In genomic region chr3:167728176-167728575, GRCh38 we compare ENCODE assay signal across 13 cellular contexts. TPM values are rescaled to one million over a fixed set of nuclear protein-coding genes. Genes with fewer than 3 reads are reported as not detected.
DNase-seq lines count a peak whose midpoint lies in the region; ATAC-seq and TF ChIP-seq lines count a peak whose summit lies in the region.
"Had no signal": no experiment of that assay in that cellular context is flagged by ENCODE, and none has a peak within 500 bp of the region (broad histone marks: within the 10 kb centered on the region; RNA-seq: fewer than 3 reads in every experiment).

No MANE protein-coding gene starts in this region.

- no peak overlapping the region for H3K4me2 ChIP-seq in smooth muscle cell
- H3K4me2 ChIP-seq in neural progenitor cell, result no peak overlapping the region

- TF ChIP-seq CTCF in MCF 10A (IDR thresholded peaks at IDR 0.05; ENCODE audit: unreplicated experiment) (no peak), breast epithelium (IDR thresholded peaks at IDR 0.05) (no peak), fibroblast of the aortic adventitia (IDR thresholded peaks at IDR 0.05; ENCODE audit: insufficient read depth, low read length) (no peak), smooth muscle cell (IDR thresholded peaks at IDR 0.05; ENCODE audit: borderline replicate concordance, insufficient read depth, poor library complexity, severe bottlenecking) (no peak), BE2C (IDR thresholded peaks at IDR 0.05; ENCODE audit: low read depth, low read length) (no peak), neural progenitor cell (IDR thresholded peaks at IDR 0.05) (no peak)

- H3K4me3 Mint-ChIP-seq in MCF 10A (ENCODE audit: unreplicated experiment) (no peak overlapping the region), T-helper 17 cell (no peak overlapping the region), neural progenitor cell (no peak overlapping the region)
- H3K4me3 Mint-ChIP-seq: naive B cell; stimulated activated memory B cell treated with anti-CD40 and anti-IgM and Interleukin-4, amounts not matched to agents 10 μg/mL and 1 μg/mL and 100 μg/mL, for 72 hours had no signal

- BruUV-seq in MCF 10A (replicated peaks; lab: Mats Ljungman, UMichigan), result no TSS peak

- H3K79me2 ChIP-seq in smooth muscle cell (ENCODE audit: low read depth), result peaks cover 99% of the 10 kb centered on the region
- peaks cover 100% of the 10 kb centered on the region for H3K79me2 ChIP-seq in neural progenitor cell (ENCODE audit: low read depth)

- no peaks in the 10 kb centered on the region for H3K9me3 Mint-ChIP-seq in MCF 10A (ENCODE audit: unreplicated experiment)
- H3K9me3 Mint-ChIP-seq in neural progenitor cell, result no peaks in the 10 kb centered on the region
- H3K9me3 Mint-ChIP-seq: naive B cell; stimulated activated memory B cell treated with anti-CD40 and anti-IgM and Interleukin-4, amounts not matched to agents 10 μg/mL and 1 μg/mL and 100 μg/mL, for 72 hours had no signal

- H3K27ac Mint-ChIP-seq in MCF 10A (ENCODE audit: low read depth, unreplicated experiment), result peak overlapping the region; percentile 41
- H3K27ac Mint-ChIP-seq in T-helper 17 cell, result peak overlapping the region; percentile 54
- no peak overlapping the region for H3K27ac Mint-ChIP-seq in neural progenitor cell
- H3K27ac Mint-ChIP-seq: stimulated activated memory B cell treated with anti-CD40 and anti-IgM and Interleukin-4, amounts not matched to agents 10 μg/mL and 1 μg/mL and 100 μg/mL, for 72 hours had no signal

- intact Hi-C loops in MCF 10A (cut with micrococcal nuclease) (no loop called here), breast epithelium (cut with DNase I; ENCODE audit: low total_unique reads) (no loop called here)

- H3K36me3 Mint-ChIP-seq in MCF 10A (ENCODE audit: insufficient read depth, unreplicated experiment), result peaks cover 11% of the 10 kb centered on the region
- peaks cover 3% of the 10 kb centered on the region for H3K36me3 Mint-ChIP-seq in T-helper 17 cell (ENCODE audit: low read depth)
- H3K36me3 Mint-ChIP-seq in neural progenitor cell, result peaks cover 1% of the 10 kb centered on the region
- H3K36me3 Mint-ChIP-seq: naive B cell had no signal

- DNase-seq in MCF 10A (ENCODE audit: unreplicated experiment) (peak; percentile 49), breast epithelium (ENCODE audit: low spot score in 2 of 2) (no peak), T-helper 17 cell (no peak), fibroblast of the aortic adventitia (ENCODE audit: low read depth) (peak; percentile 78), smooth muscle cell (lab: John Stamatoyannopoulos, UW; ENCODE audit: unreplicated experiment) (no peak), BE2C (no peak), MV-4-11 (lab: John Stamatoyannopoulos, UW) (no peak), neural progenitor cell (ENCODE audit: low spot score) (no peak)
- DNase-seq: activated gamma-delta T cell treated with Interleukin-2 at 50 U/mL for 16 hours, naive B cell, NCI-H345, SIG-M5 had no signal

- no peak for TF ChIP-seq POLR2A in breast epithelium (IDR thresholded peaks at IDR 0.05)

- no peak overlapping the region for H3K9ac ChIP-seq in smooth muscle cell (ENCODE audit: low read depth)
- H3K9ac ChIP-seq in neural progenitor cell, result no peak overlapping the region

- POLR2A ChIA-PET in MCF 10A (lab: Yijun Ruan, JAX), result no interaction called here

- H3K4me1 Mint-ChIP-seq in MCF 10A (ENCODE audit: insufficient read depth, unreplicated experiment) (peaks cover 39% of the 10 kb centered on the region), T-helper 17 cell (peaks cover 49% of the 10 kb centered on the region), neural progenitor cell (peaks cover 14% of the 10 kb centered on the region)

- no peak overlapping the region for H3K4me3 ChIP-seq in breast epithelium
- H3K4me3 ChIP-seq in fibroblast of the aortic adventitia (ENCODE audit: low read depth, low read length), result no peak overlapping the region
- no peak overlapping the region for H3K4me3 ChIP-seq in smooth muscle cell
- no peak overlapping the region for H3K4me3 ChIP-seq in BE2C (ENCODE audit: low read depth, low read length)
- H3K4me3 ChIP-seq in neural progenitor cell, result no peak overlapping the region

- no peak for ATAC-seq in T-helper 17 cell
- ATAC-seq: stimulated activated memory B cell treated with anti-CD40 and anti-IgM and Interleukin-4, amounts not matched to agents 10 μg/mL and 1 μg/mL and 100 μg/mL, for 72 hours had no signal

- H3K4me1 ChIP-seq in breast epithelium, result peaks cover 0 to 2% of the 10 kb centered on the region in 2 donors
- H3K4me1 ChIP-seq in smooth muscle cell (ENCODE audit: low read depth), result peaks cover 9% of the 10 kb centered on the region
- H3K4me1 ChIP-seq in BE2C, result no peaks in the 10 kb centered on the region
- H3K4me1 ChIP-seq in neural progenitor cell, result peaks cover 19% of the 10 kb centered on the region

- WGBS in smooth muscle cell (ENCODE audit: low lambda C conversion rate), result 43% methylated on average over 3 of the region's 3 CpGs

- H3F3A ChIP-seq in smooth muscle cell (ENCODE audit: low read depth) (no peaks in the 10 kb centered on the region), neural progenitor cell (ENCODE audit: low read depth) (no peaks in the 10 kb centered on the region)

- H3K36me3 ChIP-seq in breast epithelium (no peaks in the 10 kb centered on the region), smooth muscle cell (ENCODE audit: low read depth) (no peaks in the 10 kb centered on the region), BE2C (no peaks in the 10 kb centered on the region), neural progenitor cell (no peaks in the 10 kb centered on the region)

- H3K27me3 Mint-ChIP-seq in MCF 10A (ENCODE audit: insufficient read depth, unreplicated experiment), result no peaks in the 10 kb centered on the region
- H3K27me3 Mint-ChIP-seq in T-helper 17 cell, result no peaks in the 10 kb centered on the region
- H3K27me3 Mint-ChIP-seq in neural progenitor cell (ENCODE audit: insufficient read depth, low read depth), result no peaks in the 10 kb centered on the region
- H3K27me3 Mint-ChIP-seq: naive B cell; stimulated activated memory B cell treated with anti-CD40 and anti-IgM and Interleukin-4, amounts not matched to agents 10 μg/mL and 1 μg/mL and 100 μg/mL, for 72 hours had no signal

- no peak overlapping the region for H3K27ac ChIP-seq in breast epithelium
- peak overlapping the region; percentile 58 for H3K27ac ChIP-seq in smooth muscle cell (ENCODE audit: low read depth)
- no peak overlapping the region for H3K27ac ChIP-seq in neural progenitor cell

- H3K9me3 ChIP-seq in breast epithelium (no peaks in the 10 kb centered on the region), T-helper 17 cell (ENCODE audit: control insufficient read depth, low read length, poor library complexity, severe bottlenecking) (no peaks in the 10 kb centered on the region), smooth muscle cell (replicated peaks; ENCODE audit: low read depth) (no peaks in the 10 kb centered on the region), BE2C (no peaks in the 10 kb centered on the region), neural progenitor cell (ENCODE audit: low read depth) (no peaks in the 10 kb centered on the region)

- CTCF ChIA-PET in MCF 10A (lab: Yijun Ruan, JAX), result interaction anchor here (0.6 to 1.4 kb wide), 3 partner anchors 29 to 1589 kb away, joined by 3 to 4 read pairs (median 4); no protein-coding TSS in a partner anchor

- H2AFZ ChIP-seq in smooth muscle cell (ENCODE audit: low read depth), result no peak overlapping the region
- H2AFZ ChIP-seq in neural progenitor cell (replicated peaks), result no peak overlapping the region

- H3K27me3 ChIP-seq in breast epithelium (no peaks in the 10 kb centered on the region), smooth muscle cell (ENCODE audit: low read depth) (no peaks in the 10 kb centered on the region), BE2C (no peaks in the 10 kb centered on the region), neural progenitor cell (no peaks in the 10 kb centered on the region)

- H4K20me1 ChIP-seq in smooth muscle cell (ENCODE audit: low read depth) (peaks cover 99% of the 10 kb centered on the region), neural progenitor cell (ENCODE audit: low read depth) (peaks cover 94% of the 10 kb centered on the region)

RNA-seq across cellular contexts. Expression of gene PDCD10, which starts 6.5 kb away (rescaled TPM):
- total RNA-seq in MCF 10A (2022) (62.9 and 63.3 TPM in 2 replicates), breast epithelium (10 to 100 TPM; 64.6 to 85.9 (median 79.6) TPM), T-helper 17 cell (10 to 100 TPM; 51.1 to 55.5 TPM), fibroblast of the aortic adventitia (ENCODE audit: low replicate concordance) (64.8 and 90.7 TPM in 2 replicates), smooth muscle cell (75.6 and 89.5 TPM in 2 replicates), neural progenitor cell (ENCODE audit: low replicate concordance) (63.9 and 117 TPM in 2 replicates)
- polyA plus RNA-seq in smooth muscle cell, result 41.8 and 47.4 TPM in 2 replicates
- 24.9 TPM for polyA plus RNA-seq in BE2C (2012; ENCODE audit: insufficient read depth, insufficient read length, low read depth)

RNA-seq across cellular contexts. Expression of gene SERPINI1, which starts 7.3 kb away (rescaled TPM):
- total RNA-seq in MCF 10A (2022), result 2.5 and 2.6 TPM in 2 replicates
- 10 to 100 TPM in 1 of 3 donors, 1 to 10 TPM in 2; 4.3 to 10.8 (median 6.3) TPM for total RNA-seq in breast epithelium
- 1 to 10 TPM; 2.8 to 3.6 TPM for total RNA-seq in T-helper 17 cell
- 3.4 and 3.7 TPM in 2 replicates for total RNA-seq in fibroblast of the aortic adventitia (ENCODE audit: low replicate concordance)
- 38.2 and 40.5 TPM in 2 replicates for total RNA-seq in smooth muscle cell
- polyA plus RNA-seq in smooth muscle cell, result 38.5 and 54.9 TPM in 2 replicates
- 1.5 TPM for polyA plus RNA-seq in BE2C (2012; ENCODE audit: insufficient read depth, insufficient read length, low read depth)
- 8.9 and 9.0 TPM in 2 replicates for total RNA-seq in neural progenitor cell (ENCODE audit: low replicate concordance)

Comparison
In these comparisons a context has a peak if more than half of its experiments do, and no peak if none do; other contexts are left out.
1. DNase-seq: peak in MCF 10A (single experiment) and fibroblast of the aortic adventitia (single experiment); none in breast epithelium (0 of 2), T-helper 17 cell (0 of 3), smooth muscle cell (single experiment), BE2C (single experiment), MV-4-11 (single experiment) and neural progenitor cell (single experiment).